ENCODE assay signal across 15 cellular contexts in the genomic region with DNA sequence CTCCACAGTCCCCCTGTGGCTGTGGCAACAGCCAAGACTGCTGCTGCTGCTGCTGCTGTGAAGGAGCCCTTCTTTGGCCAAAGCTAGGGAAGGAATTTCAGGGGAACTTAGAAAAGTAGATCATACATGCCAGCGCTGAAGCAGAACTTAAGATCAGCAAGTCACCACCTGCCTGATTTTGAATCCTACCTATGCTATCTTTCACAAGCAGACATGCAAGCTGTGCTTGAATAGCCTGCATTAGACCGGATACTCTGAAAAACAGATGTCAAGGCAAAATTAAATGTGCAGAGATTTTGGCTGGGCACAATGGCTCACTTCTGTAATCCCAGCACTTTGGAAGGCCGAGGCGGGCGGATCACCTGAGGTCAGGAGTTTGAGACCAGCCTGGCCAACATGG.
DNase-seq lines count a peak whose midpoint lies in the region; ATAC-seq, FAIRE-seq and TF ChIP-seq lines count a peak whose summit lies in the region.
"Had no signal": no experiment of that assay in that cellular context is flagged by ENCODE, and none has a peak within 500 bp of the region (broad histone marks: within the 10 kb centered on the region; RNA-seq: fewer than 3 reads in every experiment).

No MANE protein-coding gene starts in this region.

- H2BK12ac ChIP-seq in mesenchymal stem cell (ENCODE audit: low read length in 2 of 2), result peak overlapping the region in 1 of 2 experiments; percentile 7

- no peak for FAIRE-seq in bronchial epithelial cell (lab: Jason Lieb, UNC)
- FAIRE-seq: H54 had no signal

- no peaks in the 10 kb centered on the region for H3K27me3 ChIP-seq in mammary epithelial cell (ENCODE audit: insufficient read depth, low read length)
- no peaks in the 10 kb centered on the region for H3K27me3 ChIP-seq in breast epithelium
- no peaks in the 10 kb centered on the region for H3K27me3 ChIP-seq in bronchial epithelial cell (ENCODE audit: control insufficient read depth, insufficient read depth, low read length)
- no peaks in the 10 kb centered on the region for H3K27me3 ChIP-seq in mesenchymal stem cell (ENCODE audit: control insufficient read depth in 1 of 2, insufficient read depth in 1 of 2, low read length in 2 of 2)
- no peaks in the 10 kb centered on the region for H3K27me3 ChIP-seq in CD4-positive, alpha-beta T cell (ENCODE audit: control insufficient read depth, insufficient read depth, low read length)
- H3K27me3 ChIP-seq: BLaER1 treated with 17β-estradiol and CSF1 and Interleukin-3, amounts not matched to agents 10 nM and 100 nM had no signal

- peaks cover 32% of the 10 kb centered on the region for H3K4me1 ChIP-seq in mammary epithelial cell (ENCODE audit: insufficient read depth, low read length)
- H3K4me1 ChIP-seq in breast epithelium, result no peaks in the 10 kb centered on the region
- peaks cover 2% of the 10 kb centered on the region for H3K4me1 ChIP-seq in mesenchymal stem cell (ENCODE audit: control insufficient read depth, insufficient read depth, low read depth, low read length)
- H3K4me1 ChIP-seq: BLaER1 treated with 17β-estradiol and CSF1 and Interleukin-3, amounts not matched to agents 10 nM and 100 nM had no signal

- no peaks in the 10 kb centered on the region for H3K79me1 ChIP-seq in mesenchymal stem cell (replicated peaks; ENCODE audit: low read length, poor library complexity, severe bottlenecking)

- no peak overlapping the region for H2BK5ac ChIP-seq in mesenchymal stem cell (ENCODE audit: low read depth, low read length, poor library complexity, severe bottlenecking)

- no peaks in the 10 kb centered on the region for H3K27me3 Mint-ChIP-seq in WTC11 (ENCODE audit: low read depth)
- no peaks in the 10 kb centered on the region for H3K27me3 Mint-ChIP-seq in CD4-positive, alpha-beta T cell

- no peak for TF ChIP-seq CTCF in mammary epithelial cell (conservative IDR thresholded peaks at IDR 0.05 in 1 of 2, IDR thresholded peaks at IDR 0.05 in 1 of 2; ENCODE audit: extremely low read depth in 1 of 2, insufficient read depth in 1 of 2, low read depth in 1 of 2, low read length in 2 of 2)
- no peak for TF ChIP-seq CTCF in breast epithelium (IDR thresholded peaks at IDR 0.05)
- TF ChIP-seq CTCF in bronchial epithelial cell (IDR thresholded peaks at IDR 0.05; ENCODE audit: insufficient read depth, low read length, severe bottlenecking), result no peak
- no peak for TF ChIP-seq CTCF in WTC11 (IDR thresholded peaks at IDR 0.05)
- TF ChIP-seq CTCF in CD4-positive, alpha-beta T cell (IDR thresholded peaks at IDR 0.05), result no peak

- H3K9me3 ChIP-seq in mammary epithelial cell (replicated peaks; ENCODE audit: insufficient read depth, low read length) (no peaks in the 10 kb centered on the region), breast epithelium (no peaks in the 10 kb centered on the region), mesenchymal stem cell (ENCODE audit: control insufficient read depth, low read length) (no peaks in the 10 kb centered on the region)
- no peaks in the 10 kb centered on the region for H3K9me3 ChIP-seq in CD4-positive, alpha-beta T cell (ENCODE audit: control insufficient read depth, low read length)

- no peak overlapping the region for H3K23ac ChIP-seq in mesenchymal stem cell (ENCODE audit: low read length in 2 of 2)

- H2AFZ ChIP-seq in mammary epithelial cell (ENCODE audit: low read depth, low read length), result peak overlapping the region; percentile 79
- H2AFZ ChIP-seq in mesenchymal stem cell (ENCODE audit: low read depth, low read length), result no peak overlapping the region

- no peak for DNase-seq in mammary epithelial cell
- DNase-seq in breast epithelium (ENCODE audit: low spot score in 2 of 2), result no peak
- DNase-seq in bronchial epithelial cell (ENCODE audit: low read depth), result peak; percentile 80
- DNase-seq in mesenchymal stem cell, result no peak
- DNase-seq in WTC11 (ENCODE audit: low spot score), result no peak
- DNase-seq in Right ventricle myocardium inferior (ENCODE audit: missing footprints), result no peak
- DNase-seq in HT-29 (ENCODE audit: low spot score), result no peak
- no peak for DNase-seq in CD4-positive, alpha-beta T cell
- DNase-seq: ACHN; Calu3; CD4-positive, CD25-positive, alpha-beta regulatory T cell; DMS 273 treated with DMSO at 0.1 percent for 48 hours had no signal

- no peak for ATAC-seq in WTC11
- no peak for ATAC-seq in Right ventricle myocardium inferior
- no peak for ATAC-seq in CD4-positive, alpha-beta T cell (ENCODE audit: poor library complexity)
- ATAC-seq: HCT116 had no signal

- no peak overlapping the region for H2BK120ac ChIP-seq in mesenchymal stem cell (ENCODE audit: low read depth, low read length)

- H3K14ac ChIP-seq in mesenchymal stem cell (ENCODE audit: low read length in 2 of 2), result no peak overlapping the region

- H3K27ac Mint-ChIP-seq in WTC11, result no peak overlapping the region
- no peak overlapping the region for H3K27ac Mint-ChIP-seq in CD4-positive, alpha-beta T cell
- H3K27ac Mint-ChIP-seq: CD4-positive, CD25-positive, alpha-beta regulatory T cell had no signal

- H4K91ac ChIP-seq in mesenchymal stem cell (ENCODE audit: low read length), result peak overlapping the region; percentile 34

- POLR2A ChIA-PET in WTC11 (lab: Charles Lee), result interaction anchor here (0.6 kb wide), 1 partner anchor 86 kb away, joined by 4 read pairs; no protein-coding TSS in a partner anchor
- POLR2A ChIA-PET in CD4-positive, alpha-beta T cell (lab: Charles Lee), result no interaction called here

- BruUV-seq in mammary epithelial cell (replicated peaks; lab: Mats Ljungman, UMichigan), result no TSS peak

- H3K36me3 Mint-ChIP-seq in WTC11, result no peaks in the 10 kb centered on the region
- H3K36me3 Mint-ChIP-seq in CD4-positive, alpha-beta T cell (ENCODE audit: low read depth), result no peaks in the 10 kb centered on the region
- H3K36me3 Mint-ChIP-seq: CD4-positive, CD25-positive, alpha-beta regulatory T cell had no signal

- 42% methylated on average over 5 of the region's 5 CpGs for WGBS in mammary epithelial cell (ENCODE audit: low coverage, missing lambda C conversion rate)
- WGBS in mesenchymal stem cell, result 98% methylated on average over 5 of the region's 5 CpGs

- H4K8ac ChIP-seq in mesenchymal stem cell (ENCODE audit: low read length), result no peak overlapping the region

- H2BK15ac ChIP-seq in mesenchymal stem cell (ENCODE audit: low read depth, poor library complexity, severe bottlenecking), result no peak overlapping the region

- peak overlapping the region in 1 of 2 experiments; percentile 42 for H3K18ac ChIP-seq in mesenchymal stem cell (ENCODE audit: low read depth in 1 of 2, low read length in 2 of 2)

- peaks cover 9% of the 10 kb centered on the region for H3K4me1 Mint-ChIP-seq in WTC11
- H3K4me1 Mint-ChIP-seq in CD4-positive, alpha-beta T cell (ENCODE audit: low read depth), result no peaks in the 10 kb centered on the region
- H3K4me1 Mint-ChIP-seq: CD4-positive, CD25-positive, alpha-beta regulatory T cell had no signal

- H3K9ac ChIP-seq in mammary epithelial cell (ENCODE audit: insufficient read depth, low read length), result no peak overlapping the region
- no peak overlapping the region for H3K9ac ChIP-seq in mesenchymal stem cell (ENCODE audit: low read length)
- H3K9ac ChIP-seq: BLaER1 treated with 17β-estradiol and CSF1 and Interleukin-3, amounts not matched to agents 10 nM and 100 nM had no signal

- TF ChIP-seq POLR2A in breast epithelium (IDR thresholded peaks at IDR 0.05), result no peak

- no peak overlapping the region for H3K4ac ChIP-seq in mesenchymal stem cell (ENCODE audit: low read depth in 1 of 2, low read length in 2 of 2)

- H3K36me3 ChIP-seq in mammary epithelial cell (ENCODE audit: insufficient read depth, low read length), result no peaks in the 10 kb centered on the region
- no peaks in the 10 kb centered on the region for H3K36me3 ChIP-seq in breast epithelium
- no peaks in the 10 kb centered on the region for H3K36me3 ChIP-seq in bronchial epithelial cell (ENCODE audit: control insufficient read depth, insufficient read depth, low read length)
- no peaks in the 10 kb centered on the region for H3K36me3 ChIP-seq in mesenchymal stem cell (ENCODE audit: control insufficient read depth in 1 of 2, insufficient read depth in 2 of 2, low read depth in 1 of 2, low read length in 2 of 2)
- H3K36me3 ChIP-seq: BLaER1 treated with 17β-estradiol and CSF1 and Interleukin-3, amounts not matched to agents 10 nM and 100 nM had no signal

- intact Hi-C loops in mammary epithelial cell (cut with micrococcal nuclease) (no loop called here), breast epithelium (cut with DNase I; ENCODE audit: low total_unique reads) (no loop called here), Right ventricle myocardium inferior (cut with DNase I) (no loop called here)
- intact Hi-C loops in CD4-positive, alpha-beta T cell (cut with DNase I, micrococcal nuclease), result no loop called here

- H4K20me1 ChIP-seq in mammary epithelial cell (ENCODE audit: insufficient read depth, low read length), result no peaks in the 10 kb centered on the region
- H4K20me1 ChIP-seq: BLaER1 treated with 17β-estradiol and CSF1 and Interleukin-3, amounts not matched to agents 10 nM and 100 nM had no signal

- no peak overlapping the region for H2AK5ac ChIP-seq in mesenchymal stem cell (ENCODE audit: low read length, severe bottlenecking)

- H3K27ac ChIP-seq in mammary epithelial cell (ENCODE audit: insufficient read depth, low read depth, low read length), result no peak overlapping the region
- H3K27ac ChIP-seq in breast epithelium, result peak overlapping the region in 1 of 2 donors; percentile 57
- H3K27ac ChIP-seq in mesenchymal stem cell (ENCODE audit: low read length, poor library complexity, severe bottlenecking), result no peak overlapping the region
- H3K27ac ChIP-seq in CD4-positive, alpha-beta T cell (ENCODE audit: low read depth, low read length), result no peak overlapping the region
- H3K27ac ChIP-seq: BLaER1 treated with 17β-estradiol and CSF1 and Interleukin-3, amounts not matched to agents 10 nM and 100 nM had no signal

- H3K79me2 ChIP-seq in mammary epithelial cell (ENCODE audit: insufficient read depth, low read length), result no peaks in the 10 kb centered on the region

- H3K4me2 ChIP-seq in mammary epithelial cell (ENCODE audit: insufficient read depth, low read depth, low read length) (peak overlapping the region; percentile 19), mesenchymal stem cell (ENCODE audit: low read length, poor library complexity, severe bottlenecking) (no peak overlapping the region)
- H3K4me2 ChIP-seq: BLaER1 treated with 17β-estradiol and CSF1 and Interleukin-3, amounts not matched to agents 10 nM and 100 nM had no signal

- H3K9me3 Mint-ChIP-seq in WTC11, result no peaks in the 10 kb centered on the region
- no peaks in the 10 kb centered on the region for H3K9me3 Mint-ChIP-seq in CD4-positive, alpha-beta T cell

- CTCF ChIA-PET in mammary epithelial cell (lab: Charles Lee; ENCODE audit: low non-redundant PET), result no interaction called here
- CTCF ChIA-PET in WTC11 (lab: Charles Lee), result no interaction called here
- CTCF ChIA-PET in CD4-positive, alpha-beta T cell (lab: Charles Lee), result interaction anchor here (0.6 kb wide), 1 partner anchor 13 kb away, joined by 3 read pairs; no protein-coding TSS in a partner anchor

- no peak overlapping the region for H3K4me3 Mint-ChIP-seq in WTC11
- H3K4me3 Mint-ChIP-seq in CD4-positive, alpha-beta T cell, result no peak overlapping the region
- H3K4me3 Mint-ChIP-seq: CD4-positive, CD25-positive, alpha-beta regulatory T cell had no signal

- in situ Hi-C loops in mammary epithelial cell (cut with MboI; ENCODE audit: low sequenced_read_pairs in 2 of 2), result no loop called here

- dilution Hi-C loops in mammary epithelial cell (cut with HindIII; ENCODE audit: low sequenced_read_pairs), result no loop called here

- H3K4me3 ChIP-seq in mammary epithelial cell (replicated peaks in 1 of 3; ENCODE audit: insufficient read depth in 1 of 3, low read depth in 2 of 3, low read length in 3 of 3) (no peak overlapping the region), breast epithelium (no peak overlapping the region), bronchial epithelial cell (ENCODE audit: low read depth, low read length) (no peak overlapping the region), mesenchymal stem cell (ENCODE audit: insufficient read depth in 1 of 2, low read depth in 1 of 2, low read length in 2 of 2) (no peak overlapping the region)
- H3K4me3 ChIP-seq: BLaER1 treated with 17β-estradiol and CSF1 and Interleukin-3, amounts not matched to agents 10 nM and 100 nM had no signal
